24 cellular contexts compared by ENCODE assay signal in genomic region chr2:137348301-137348700, GRCh38.
DNase-seq lines count a peak whose midpoint lies in the region; ATAC-seq, FAIRE-seq and TF ChIP-seq lines count a peak whose summit lies in the region.
"Had no signal": no experiment of that assay in that cellular context is flagged by ENCODE, and none has a peak within 500 bp of the region (broad histone marks: within the 10 kb centered on the region; RNA-seq: fewer than 3 reads in every experiment).

No MANE protein-coding gene starts in this region.

- no peaks in the 10 kb centered on the region for H3K27me3 ChIP-seq in HAP-1 (ENCODE audit: low read depth)
- H3K27me3 ChIP-seq: BLaER1 treated with 17β-estradiol and CSF1 and Interleukin-3, amounts not matched to agents 10 nM and 100 nM; brain microvascular endothelial cell; heart right ventricle; pancreas; spleen; tibial nerve had no signal

- ATAC-seq in GM21619 (IDR thresholded peaks at IDR 0.05; ENCODE audit: unreplicated experiment): no peak
- ATAC-seq: activated T-cell treated with anti-CD3 and anti-CD28 coated beads, Interleukin-2, amount 50 U/mL, for 72 hours; GM12878; GM23338; heart right ventricle; left cardiac atrium; pancreas had no signal

- H3K4me3 ChIP-seq in HAP-1: no peak overlapping the region
- H3K4me3 ChIP-seq: BLaER1 treated with 17β-estradiol and CSF1 and Interleukin-3, amounts not matched to agents 10 nM and 100 nM; GM12878; GM23338; heart right ventricle; pancreas; spleen; tibial nerve had no signal

- peak; percentile 62 for DNase-seq in Ammon's horn (ENCODE audit: low spot score)
- peak; percentile 11 to 42 for DNase-seq in HAP-1 (ENCODE audit: low spot score in 2 of 2)
- DNase-seq in NCI-H446 (lab: John Stamatoyannopoulos, UW): peak; percentile 62 to 79
- DNase-seq in fibroblast of peridontal ligament (ENCODE audit: extremely low read depth): peak; percentile 51
- no peak for DNase-seq in GM12891 (ENCODE audit: insufficient read length, low spot score)
- DNase-seq in NCI-H146 (lab: John Stamatoyannopoulos, UW): no peak
- DNase-seq: ACHN; activated CD4-positive, CD25-positive, alpha-beta regulatory T cell; activated naive CD4-positive, alpha-beta T cell treated with Interleukin-2 at 50 U/mL for 16 hours; activated T-cell treated with anti-CD3 and anti-CD28 coated beads, Interleukin-2, amount 50 U/mL, for 72 hours; brain microvascular endothelial cell; heart right ventricle; left cardiac atrium; NCI-H1105; NCI-H774; pancreas; retina; spleen had no signal

- H3K4me1 ChIP-seq in HAP-1: no peaks in the 10 kb centered on the region
- H3K4me1 ChIP-seq: BLaER1 treated with 17β-estradiol and CSF1 and Interleukin-3, amounts not matched to agents 10 nM and 100 nM; heart right ventricle; pancreas; spleen had no signal

- no peaks in the 10 kb centered on the region for H3K36me3 ChIP-seq in HAP-1 (replicated peaks)
- H3K36me3 ChIP-seq: BLaER1 treated with 17β-estradiol and CSF1 and Interleukin-3, amounts not matched to agents 10 nM and 100 nM; brain microvascular endothelial cell; heart right ventricle; pancreas; spleen; tibial nerve had no signal

- no peak for TF ChIP-seq POLR2A in GM12891 (IDR thresholded peaks at IDR 0.05; ENCODE audit: low read depth, low read length)

- no peak for FAIRE-seq in GM12891 (lab: Jason Lieb, UNC)
- FAIRE-seq: endothelial cell of umbilical vein, GM12878, pancreas had no signal

- no peaks in the 10 kb centered on the region for H3K9me3 ChIP-seq in HAP-1
- H3K9me3 ChIP-seq: BLaER1 treated with 17β-estradiol and CSF1 and Interleukin-3, amounts not matched to agents 10 nM and 100 nM; heart right ventricle; pancreas; spleen; tibial nerve had no signal

- in situ Hi-C loops in HAP-1 (cut with MboI; ENCODE audit: low sequenced_read_pairs): no loop called here

TF ChIP-seq in GM12891, 5 proteins besides CTCF, POLR2A, EP300 and RAD21:
- no peak for TF ChIP-seq PAX5 (IDR thresholded peaks at IDR 0.05; ENCODE audit: insufficient read depth, low read length, severe bottlenecking)
- no peak for TF ChIP-seq POU2F2 (IDR thresholded peaks at IDR 0.05; ENCODE audit: low read depth, low read length)
- TF ChIP-seq POLR2AphosphoS5 (IDR thresholded peaks at IDR 0.05; ENCODE audit: low read depth, low read length): no peak
- TF ChIP-seq TAF1 (IDR thresholded peaks at IDR 0.05; ENCODE audit: low read depth, low read length): no peak
- no peak for TF ChIP-seq SPI1 (IDR thresholded peaks at IDR 0.05; ENCODE audit: low read depth, low read length)
TF ChIP-seq in GM12891: peak in this region for 0.

Comparison
In these comparisons a context has a peak if more than half of its experiments do, and no peak if none do; other contexts are left out.
1. DNase-seq: peak in Ammon's horn (single experiment), HAP-1 (2 of 2), NCI-H446 (2 of 2) and fibroblast of peridontal ligament (single experiment); none in GM12891 (single experiment) and NCI-H146 (single experiment).